In genomic region chr6:4274382-4275082, GRCh38 we compare ENCODE assay signal across 1 cellular context.
TF ChIP-seq lines count a peak whose summit lies in the region.

No MANE protein-coding gene starts in this region.

TF ChIP-seq in K562, 482 proteins besides CTCF, POLR2A, EP300 and RAD21 (continued from another document and continues in another):
- TF ChIP-seq BCLAF1 (IDR thresholded peaks at IDR 0.05; ENCODE audit: borderline replicate concordance in 1 of 2, control insufficient read depth in 1 of 2, low read depth in 2 of 2, low read length in 1 of 2) (no peak), RBFOX2 (IDR thresholded peaks at IDR 0.05; ENCODE audit: low read depth, low read length) (no peak), HDAC3 (IDR thresholded peaks at IDR 0.05; ENCODE audit: borderline replicate concordance, partially characterized antibody) (peak; percentile 47), ZNF24 (IDR thresholded peaks at IDR 0.05) (no peak), KLF16 (IDR thresholded peaks at IDR 0.05) (peak; percentile 83; the same call in 1 of the 2 replicates), TRIM25 (IDR thresholded peaks at IDR 0.05; ENCODE audit: borderline replicate concordance) (no peak), FOXK2 (conservative IDR thresholded peaks at IDR 0.05 in 1 of 2, IDR thresholded peaks at IDR 0.05 in 1 of 2; ENCODE audit: low read depth in 2 of 2) (peak; percentile 62 to 65), ZNF174 (CRISPR knock-in tag; IDR thresholded peaks at IDR 0.05) (no peak), ZNF436 (CRISPR knock-in tag; IDR thresholded peaks at IDR 0.05) (no peak), ATF3 (IDR thresholded peaks at IDR 0.05) (peak; percentile 55; the same call in 1 of the 2 replicates), ATF3 (CRISPR knock-in tag; conservative IDR thresholded peaks at IDR 0.05) (no peak), GTF3C2 (IDR thresholded peaks at IDR 0.05; ENCODE audit: borderline replicate concordance, extremely low read depth, insufficient read length) (no peak), UBTF (IDR thresholded peaks at IDR 0.05; ENCODE audit: borderline replicate concordance in 1 of 2, low read depth in 2 of 2, low read length in 2 of 2) (no peak), CSDE1 (IDR thresholded peaks at IDR 0.05) (no peak), TAL1 (IDR thresholded peaks at IDR 0.05) (peak; percentile 87), ASH1L (IDR thresholded peaks at IDR 0.05; ENCODE audit: borderline replicate concordance, low read depth, partially characterized antibody) (no peak), ZNF639 (CRISPR knock-in tag; conservative IDR thresholded peaks at IDR 0.05 in 1 of 2, IDR thresholded peaks at IDR 0.05 in 1 of 2) (no peak; a peak in 1 of 4 replicates), ZFX (CRISPR knock-in tag; IDR thresholded peaks at IDR 0.05) (no peak), MAFF (IDR thresholded peaks at IDR 0.05; ENCODE audit: low read length) (0 out of 2 replicates have a peak, but pooled peaks have one; percentile 10), ZNF217 (CRISPR knock-in tag; IDR thresholded peaks at IDR 0.05) (no peak), PATZ1 (CRISPR knock-in tag; IDR thresholded peaks at IDR 0.05; ENCODE audit: borderline replicate concordance) (no peak), TAF1 (IDR thresholded peaks at IDR 0.05; ENCODE audit: control insufficient read depth, extremely low read depth, insufficient read depth, low read length, severe bottlenecking) (no peak), MAX (CRISPR knock-in tag; IDR thresholded peaks at IDR 0.05) (no peak), KHSRP (IDR thresholded peaks at IDR 0.05) (no peak), SFPQ (IDR thresholded peaks at IDR 0.05; ENCODE audit: low read depth, low read length) (no peak), L3MBTL2 (IDR thresholded peaks at IDR 0.05) (no peak), AFF4 (CRISPR knock-in tag; IDR thresholded peaks at IDR 0.05) (no peak), ZNF696 (CRISPR knock-in tag; conservative IDR thresholded peaks at IDR 0.05) (no peak), RFX7 (CRISPR knock-in tag; IDR thresholded peaks at IDR 0.05) (no peak), SOX6 (IDR thresholded peaks at IDR 0.05) (peak; percentile 56; the same call in 1 of the 2 replicates), ZNF280A (IDR thresholded peaks at IDR 0.05; ENCODE audit: low read depth, partially characterized antibody) (no peak), NCOR1 (IDR thresholded peaks at IDR 0.05) (peak; percentile 89), KDM1A (IDR thresholded peaks at IDR 0.05) (0 out of 4 replicates have a peak, but pooled peaks of 1 of the 2 experiments have one; percentile 12), ZNF507 (tag; conservative IDR thresholded peaks at IDR 0.05) (no peak)
